12 cellular contexts compared by ENCODE assay signal in genomic region chr1:54883349-54884102, GRCh38. TPM values are rescaled to one million over a fixed set of nuclear protein-coding genes. Genes with fewer than 3 reads are reported as not detected.
DNase-seq lines count a peak whose midpoint lies in the region; ATAC-seq and TF ChIP-seq lines count a peak whose summit lies in the region.
"Had no signal": no experiment of that assay in that cellular context is flagged by ENCODE, and none has a peak within 500 bp of the region (broad histone marks: within the 10 kb centered on the region; RNA-seq: fewer than 3 reads in every experiment).

No MANE protein-coding gene starts in this region.

- H3K4me3 Mint-ChIP-seq in H9, result peak overlapping the region in 1 of 2 experiments; percentile 92; a peak in 2 of 5 replicates
- H3K4me3 Mint-ChIP-seq: dendritic cell treated with granulocyte-macrophage colony-stimulating factor and Interleukin-4, amounts not matched to agents 40 ng/mL and 50 ng/mL, for 4 days; stimulated activated memory B cell treated with anti-CD40 and anti-IgM and Interleukin-4, amounts not matched to agents 10 μg/mL and 1 μg/mL and 100 μg/mL, for 72 hours; T-cell had no signal

- H3K9me3 Mint-ChIP-seq in H9, result no peaks in the 10 kb centered on the region; a peak in 1 of 5 replicates
- H3K9me3 Mint-ChIP-seq: dendritic cell treated with granulocyte-macrophage colony-stimulating factor and Interleukin-4, amounts not matched to agents 40 ng/mL and 50 ng/mL, for 4 days; stimulated activated memory B cell treated with anti-CD40 and anti-IgM and Interleukin-4, amounts not matched to agents 10 μg/mL and 1 μg/mL and 100 μg/mL, for 72 hours; T-cell had no signal

- H3T11ph ChIP-seq in H9 (ENCODE audit: low read length), result no peak overlapping the region

- H3K79me2 ChIP-seq in H9 (ENCODE audit: insufficient read depth, low read length) (peaks cover 56% of the 10 kb centered on the region), SU-DHL-6 (ENCODE audit: insufficient read depth, low read length) (peaks cover 84% of the 10 kb centered on the region)

- H2AFZ ChIP-seq in H9 (ENCODE audit: low read length) (no peak overlapping the region), SU-DHL-6 (ENCODE audit: low read depth, low read length, severe bottlenecking) (no peak overlapping the region)

- intact Hi-C loops in psoas muscle (cut with DNase I), result no loop called here
- intact Hi-C loops in sigmoid colon (cut with DNase I), result no loop called here

- no peak overlapping the region for H3K14ac ChIP-seq in H9 (ENCODE audit: insufficient read depth, low read length)

- TF ChIP-seq CTCF in H9 (conservative IDR thresholded peaks at IDR 0.05) (no peak), SU-DHL-6 (IDR thresholded peaks at IDR 0.05; ENCODE audit: insufficient read depth, low read length, poor library complexity, severe bottlenecking) (no peak), fibroblast of the aortic adventitia (IDR thresholded peaks at IDR 0.05; ENCODE audit: insufficient read depth, low read length) (no peak), psoas muscle (IDR thresholded peaks at IDR 0.05) (no peak), GM10266 (IDR thresholded peaks at IDR 0.05; ENCODE audit: control insufficient read depth, insufficient read depth, low read depth, missing control alignments) (no peak), sigmoid colon (IDR thresholded peaks at IDR 0.05) (no peak)

- no peak overlapping the region for H2BK15ac ChIP-seq in H9 (ENCODE audit: low read depth, low read length)

- no peak overlapping the region for H3K56ac ChIP-seq in H9 (ENCODE audit: insufficient read length, low read depth, low read length)

- WGBS in H9 (ENCODE audit: extremely low coverage, insufficient read length, low lambda C conversion rate), result no CpG with 5 or more reads among the region's 10 CpGs
- WGBS in psoas muscle, 3 donors, result 74 to 87% (median 78%) methylated on average over 10 of the region's 10 CpGs
- WGBS in sigmoid colon, 2 donors, result 93 to 94% methylated on average over 10 of the region's 10 CpGs

- H3K79me1 ChIP-seq in H9 (ENCODE audit: insufficient read depth, low read depth, low read length, poor library complexity, severe bottlenecking), result peaks cover 8% of the 10 kb centered on the region

- H4K20me1 ChIP-seq in H9 (ENCODE audit: control insufficient read depth, insufficient read depth, insufficient read length) (no peaks in the 10 kb centered on the region), SU-DHL-6 (ENCODE audit: low read depth, low read length) (peaks cover 14% of the 10 kb centered on the region)

- H4K8ac ChIP-seq in H9 (replicated peaks; ENCODE audit: insufficient read length, low read depth, low read length), result no peak overlapping the region

- H3K27ac ChIP-seq in H9 (ENCODE audit: insufficient read length, low read depth, low read length), result no peak overlapping the region
- no peak overlapping the region for H3K27ac ChIP-seq in SU-DHL-6 (ENCODE audit: low read depth, low read length)
- H3K27ac ChIP-seq in psoas muscle, result peak overlapping the region; percentile 78
- H3K27ac ChIP-seq in sigmoid colon, result no peak overlapping the region

- no peak overlapping the region for H4K5ac ChIP-seq in H9 (ENCODE audit: insufficient read length, low read depth, low read length)

- H4K91ac ChIP-seq in H9 (ENCODE audit: insufficient read length, low read depth, low read length), result no peak overlapping the region

- H3K4me3 ChIP-seq in SU-DHL-6 (ENCODE audit: insufficient read depth, low read length, poor library complexity, severe bottlenecking) (no peak overlapping the region), fibroblast of the aortic adventitia (ENCODE audit: low read depth, low read length) (peak overlapping the region; percentile 22), psoas muscle (peak overlapping the region; percentile 81), sigmoid colon (no peak overlapping the region)

- H3K18ac ChIP-seq in H9 (ENCODE audit: insufficient read length, low read depth, low read length), result no peak overlapping the region

- peaks cover 2% of the 10 kb centered on the region; the same call in 1 of the 2 replicates for H3F3A ChIP-seq in SU-DHL-6 (ENCODE audit: insufficient read depth)

- no peak overlapping the region for H2BK120ac ChIP-seq in H9 (ENCODE audit: low read depth, low read length, poor library complexity, severe bottlenecking)

- no peak overlapping the region for H2BK5ac ChIP-seq in H9 (ENCODE audit: insufficient read length, low read length)

- DNase-seq in H9 (no peak), fibroblast of the aortic adventitia (ENCODE audit: low read depth) (peak; percentile 79), psoas muscle (peak in 1 of 2 donors; percentile 60), activated gamma-delta T cell (lab: John Stamatoyannopoulos, UW) (no peak), GM10266 (ENCODE audit: extremely low spot score) (no peak), sigmoid colon (no peak)
- DNase-seq: NCI-H2107, T-cell had no signal

- TF ChIP-seq EP300 in sigmoid colon (IDR thresholded peaks at IDR 0.05), result no peak

- H2BK12ac ChIP-seq in H9 (ENCODE audit: insufficient read length, low read depth, low read length), result no peak overlapping the region

- peaks cover 43 to 46% of the 10 kb centered on the region in 2 experiments for H3K4me1 Mint-ChIP-seq in H9

- H3K23ac ChIP-seq in H9 (ENCODE audit: insufficient read length, low read depth, low read length), result no peak overlapping the region

- no peak overlapping the region for H3K4ac ChIP-seq in H9 (ENCODE audit: low read depth, low read length)

- no peak for TF ChIP-seq POLR2A in sigmoid colon (IDR thresholded peaks at IDR 0.05)

- peaks cover 15% of the 10 kb centered on the region for H3K23me2 ChIP-seq in H9 (ENCODE audit: insufficient read length, low read depth, low read length, poor library complexity, severe bottlenecking)

- ATAC-seq in psoas muscle, result peak; percentile 47 to 64 (median 60)
- ATAC-seq in GM19023 (IDR thresholded peaks at IDR 0.05; ENCODE audit: unreplicated experiment), result no peak
- ATAC-seq: stimulated activated memory B cell treated with anti-CD40 and anti-IgM and Interleukin-4, amounts not matched to agents 10 μg/mL and 1 μg/mL and 100 μg/mL, for 72 hours; T-cell had no signal

- no peaks in the 10 kb centered on the region for H3K9me2 ChIP-seq in SU-DHL-6 (replicated peaks; ENCODE audit: insufficient read depth, low read length)

- H3K27me3 Mint-ChIP-seq in H9 (ENCODE audit: low read depth), result no peaks in the 10 kb centered on the region
- H3K27me3 Mint-ChIP-seq: stimulated activated memory B cell treated with anti-CD40 and anti-IgM and Interleukin-4, amounts not matched to agents 10 μg/mL and 1 μg/mL and 100 μg/mL, for 72 hours had no signal

- H3K4me2 ChIP-seq in H9 (ENCODE audit: insufficient read depth, insufficient read length, low read length) (peak overlapping the region; percentile 92), SU-DHL-6 (ENCODE audit: low read depth, low read length, poor library complexity, severe bottlenecking) (peak overlapping the region; percentile 81)

- H3K27me3 ChIP-seq in H9 (ENCODE audit: insufficient read depth, low read length) (no peaks in the 10 kb centered on the region), SU-DHL-6 (ENCODE audit: low read length) (no peaks in the 10 kb centered on the region), psoas muscle (ENCODE audit: insufficient read depth in 3 of 3, low read length in 2 of 3) (no peaks in the 10 kb centered on the region), sigmoid colon (peaks cover 0 to 19% (median 0%) of the 10 kb centered on the region in 3 donors)

- H3K9ac ChIP-seq in H9 (ENCODE audit: extremely low read depth, insufficient read length, low read length) (no peak overlapping the region), SU-DHL-6 (ENCODE audit: low read length) (no peak overlapping the region)

- H3K27ac Mint-ChIP-seq in H9, result peak overlapping the region in 2 of 3 experiments; percentile 6 to 38; a peak in 3 of 7 replicates
- H3K27ac Mint-ChIP-seq: dendritic cell treated with granulocyte-macrophage colony-stimulating factor and Interleukin-4, amounts not matched to agents 40 ng/mL and 50 ng/mL, for 4 days; stimulated activated memory B cell treated with anti-CD40 and anti-IgM and Interleukin-4, amounts not matched to agents 10 μg/mL and 1 μg/mL and 100 μg/mL, for 72 hours; T-cell had no signal

- H3K36me3 Mint-ChIP-seq in H9 (ENCODE audit: insufficient read depth in 1 of 3, low read depth in 3 of 3), result peaks cover 65 to 76% (median 67%) of the 10 kb centered on the region in 3 experiments

- H3K36me3 ChIP-seq in SU-DHL-6 (ENCODE audit: low read length), result peaks cover 57% of the 10 kb centered on the region
- peaks cover 0 to 9% of the 10 kb centered on the region in 2 donors for H3K36me3 ChIP-seq in psoas muscle (ENCODE audit: insufficient read depth in 1 of 2, low read depth in 1 of 2)
- no peaks in the 10 kb centered on the region for H3K36me3 ChIP-seq in sigmoid colon

- H3K9me3 ChIP-seq in H9 (ENCODE audit: control insufficient read depth, low read depth, low read length) (no peaks in the 10 kb centered on the region), SU-DHL-6 (ENCODE audit: insufficient read depth, low read length) (0 out of 2 replicates have a peak, but pooled peaks cover 3% of the 10 kb centered on the region), psoas muscle (no peaks in the 10 kb centered on the region), sigmoid colon (no peaks in the 10 kb centered on the region)

- no peak overlapping the region for H2BK20ac ChIP-seq in H9 (ENCODE audit: low read depth, low read length, poor library complexity, severe bottlenecking)

- H2AK5ac ChIP-seq in H9 (ENCODE audit: insufficient read length, low read length), result no peak overlapping the region

- H3K4me1 ChIP-seq in H9 (ENCODE audit: insufficient read depth, low read length) (peaks cover 16% of the 10 kb centered on the region), psoas muscle (peaks cover 32% of the 10 kb centered on the region), sigmoid colon (peaks cover 0 to 22% (median 15%) of the 10 kb centered on the region in 4 donors)

RNA-seq across cellular contexts. Expression of gene DHCR24, which starts 3.5 kb away (rescaled TPM):
- total RNA-seq in H9 (2021) (318 and 340 TPM in 2 replicates), fibroblast of the aortic adventitia (ENCODE audit: low replicate concordance) (118 and 123 TPM in 2 replicates), psoas muscle (100 to 1,000 TPM in 3 of 4 donors, 10 to 100 TPM in 1; 64.4 to 215 (median 129) TPM), sigmoid colon (10 to 100 TPM in 1 of 4 donors, 1 to 10 TPM in 3; 4.4 to 22.1 (median 9.0) TPM)
- polyA plus RNA-seq in psoas muscle (100 to 1,000 TPM in 1 of 3 donors, 10 to 100 TPM in 1, 1 to 10 TPM in 1; 8.8 to 164 (median 70.7) TPM), sigmoid colon (100 to 1,000 TPM in 1 of 3 donors, 10 to 100 TPM in 2; 12.6 to 194 (median 17.6) TPM)

Comparison
In these comparisons a context has a peak if more than half of its experiments do, and no peak if none do; other contexts are left out.
1. H3K4me3 ChIP-seq: peak in fibroblast of the aortic adventitia (single experiment) and psoas muscle (single experiment); none in SU-DHL-6 (single experiment) and sigmoid colon (0 of 4).